In genomic region chr12:76790564-76791552, GRCh38 we compare ENCODE assay signal across 8 cellular contexts. TPM values are rescaled to one million over a fixed set of nuclear protein-coding genes. Genes with fewer than 3 reads are reported as not detected.
DNase-seq lines count a peak whose midpoint lies in the region; ATAC-seq and TF ChIP-seq lines count a peak whose summit lies in the region.

No MANE protein-coding gene starts in this region.

- no TSS peak for BruUV-seq in PC-3 (replicated peaks; lab: Mats Ljungman, UMichigan)

- no peak for TF ChIP-seq POLR2A in esophagus muscularis mucosa (IDR thresholded peaks at IDR 0.05; ENCODE audit: low read depth)

- H3K9me3 ChIP-seq in DOHH2 (ENCODE audit: control insufficient read depth, insufficient read depth, low read length): no peaks in the 10 kb centered on the region
- no peaks in the 10 kb centered on the region for H3K9me3 ChIP-seq in PC-3 (ENCODE audit: low read length)
- H3K9me3 ChIP-seq in esophagus muscularis mucosa: no peaks in the 10 kb centered on the region
- H3K9me3 ChIP-seq in parathyroid adenoma (ENCODE audit: control insufficient read depth, low read length): no peaks in the 10 kb centered on the region

- CTCF ChIA-PET in PC-3 (lab: Charles Lee): interaction anchor here (0.9 to 1.9 kb wide), 2 partner anchors 30 to 160 kb away, joined by 3 to 15 read pairs; no protein-coding TSS in a partner anchor

- DNase-seq in HS-27A (ENCODE audit: low read depth): peak; percentile 11
- peak; percentile 57 for DNase-seq in PC-3
- no peak for DNase-seq in esophagus muscularis mucosa (ENCODE audit: extremely low spot score)
- no peak for DNase-seq in stimulated activated effector memory CD8-positive, alpha-beta T cell treated with anti-CD3 and anti-CD28 coated beads, Interleukin-12 subunit alpha, Interleukin-12 subunit beta, amount 100 ng/mL, for 72 hours (ENCODE audit: low spot score in 2 of 2)
- DNase-seq in NCI-H1048 (lab: John Stamatoyannopoulos, UW): no peak

- H3K36me3 ChIP-seq in DOHH2 (ENCODE audit: control insufficient read depth, low read length): no peaks in the 10 kb centered on the region
- H3K36me3 ChIP-seq in PC-3 (ENCODE audit: low read depth, low read length): no peaks in the 10 kb centered on the region
- H3K36me3 ChIP-seq in esophagus muscularis mucosa: no peaks in the 10 kb centered on the region
- H3K36me3 ChIP-seq in parathyroid adenoma (ENCODE audit: control insufficient read depth, insufficient read depth, low read length): no peaks in the 10 kb centered on the region

- H3K79me2 ChIP-seq in DOHH2 (ENCODE audit: control insufficient read depth, low read length) (peaks cover 67% of the 10 kb centered on the region), PC-3 (ENCODE audit: low read length) (peaks cover 77% of the 10 kb centered on the region), parathyroid adenoma (peaks cover 14% of the 10 kb centered on the region)

- no peaks in the 10 kb centered on the region for H3K4me1 Mint-ChIP-seq in stimulated activated effector memory CD8-positive, alpha-beta T cell treated with anti-CD3 and anti-CD28 coated beads, Interleukin-12 subunit alpha, Interleukin-12 subunit beta, amount 100 ng/mL, for 72 hours

- TF ChIP-seq CTCF in DOHH2 (IDR thresholded peaks at IDR 0.05; ENCODE audit: low read depth, low read length, poor library complexity, severe bottlenecking): peak; percentile 52
- TF ChIP-seq CTCF in PC-3 (conservative IDR thresholded peaks at IDR 0.05; ENCODE audit: low read depth, low read length): peak; percentile 74
- peak; percentile 65 to 68 (median 65) for TF ChIP-seq CTCF in esophagus muscularis mucosa (IDR thresholded peaks at IDR 0.05)
- peak; percentile 78 for TF ChIP-seq CTCF in parathyroid adenoma (IDR thresholded peaks at IDR 0.05)

- no peak overlapping the region for H3K27ac ChIP-seq in DOHH2 (ENCODE audit: low read depth, low read length)
- H3K27ac ChIP-seq in PC-3 (ENCODE audit: low read length): no peak overlapping the region
- no peak overlapping the region for H3K27ac ChIP-seq in esophagus muscularis mucosa (replicated peaks in 1 of 4)
- no peak overlapping the region for H3K27ac ChIP-seq in parathyroid adenoma

- H3K4me2 ChIP-seq in DOHH2 (ENCODE audit: low read length): no peak overlapping the region
- peak overlapping the region; percentile 17; the same call in 1 of the 2 replicates for H3K4me2 ChIP-seq in PC-3 (ENCODE audit: low read length)
- H3K4me2 ChIP-seq in parathyroid adenoma (ENCODE audit: low read length): no peak overlapping the region

- 49% methylated on average over 4 of the region's 4 CpGs for WGBS in esophagus muscularis mucosa

- H3K9me2 ChIP-seq in DOHH2 (replicated peaks; ENCODE audit: control insufficient read depth, low read length) (no peaks in the 10 kb centered on the region), PC-3 (replicated peaks; ENCODE audit: low read length) (no peaks in the 10 kb centered on the region)

- no peak for TF ChIP-seq EP300 in esophagus muscularis mucosa (IDR thresholded peaks at IDR 0.05)

- H3K27ac Mint-ChIP-seq in stimulated activated effector memory CD8-positive, alpha-beta T cell treated with anti-CD3 and anti-CD28 coated beads, Interleukin-12 subunit alpha, Interleukin-12 subunit beta, amount 100 ng/mL, for 72 hours: no peak overlapping the region

- H4K20me1 ChIP-seq in DOHH2 (ENCODE audit: control insufficient read depth, insufficient read depth, low read depth, low read length) (peaks cover 10% of the 10 kb centered on the region; the same call in 1 of the 2 replicates), PC-3 (ENCODE audit: low read length) (peaks cover 4% of the 10 kb centered on the region; the same call in 1 of the 2 replicates)

- H3K27me3 ChIP-seq in DOHH2 (ENCODE audit: control insufficient read depth, low read length) (no peaks in the 10 kb centered on the region), PC-3 (ENCODE audit: low read length) (no peaks in the 10 kb centered on the region), esophagus muscularis mucosa (no peaks in the 10 kb centered on the region), parathyroid adenoma (ENCODE audit: control insufficient read depth, insufficient read depth, low read length) (no peaks in the 10 kb centered on the region)

- H3K4me1 ChIP-seq in DOHH2 (ENCODE audit: control insufficient read depth, low read length) (no peaks in the 10 kb centered on the region), PC-3 (ENCODE audit: insufficient read depth, low read length) (peaks cover 5% of the 10 kb centered on the region; the same call in 1 of the 2 replicates), esophagus muscularis mucosa (peaks cover 10 to 58% (median 54%) of the 10 kb centered on the region in 4 donors), parathyroid adenoma (peaks cover 11% of the 10 kb centered on the region)

- H3F3A ChIP-seq in DOHH2 (ENCODE audit: control insufficient read depth, insufficient read depth): 0 out of 2 replicates have a peak, but pooled peaks cover 3% of the 10 kb centered on the region
- H3F3A ChIP-seq in PC-3 (ENCODE audit: low read length, unreplicated experiment): no peaks in the 10 kb centered on the region

- H3K9ac ChIP-seq in PC-3 (ENCODE audit: low read length): no peak overlapping the region
- H3K9ac ChIP-seq in parathyroid adenoma: no peak overlapping the region

- no peaks in the 10 kb centered on the region for H3K36me3 Mint-ChIP-seq in stimulated activated effector memory CD8-positive, alpha-beta T cell treated with anti-CD3 and anti-CD28 coated beads, Interleukin-12 subunit alpha, Interleukin-12 subunit beta, amount 100 ng/mL, for 72 hours

- POLR2A ChIA-PET in PC-3 (lab: Charles Lee; ENCODE audit: unreplicated experiment): no interaction called here

- H3K9me3 Mint-ChIP-seq in stimulated activated effector memory CD8-positive, alpha-beta T cell treated with anti-CD3 and anti-CD28 coated beads, Interleukin-12 subunit alpha, Interleukin-12 subunit beta, amount 100 ng/mL, for 72 hours: no peaks in the 10 kb centered on the region

- H3K4me3 ChIP-seq in DOHH2 (ENCODE audit: low read length) (no peak overlapping the region), PC-3 (ENCODE audit: low read length) (no peak overlapping the region), esophagus muscularis mucosa (no peak overlapping the region), parathyroid adenoma (ENCODE audit: low read depth, low read length) (no peak overlapping the region)

- ATAC-seq in PC-3 (peak; percentile 65), HG03460 (IDR thresholded peaks at IDR 0.05; ENCODE audit: unreplicated experiment) (no peak)
- ATAC-seq in stimulated activated effector memory CD8-positive, alpha-beta T cell treated with anti-CD3 and anti-CD28 coated beads, Interleukin-12 subunit alpha, Interleukin-12 subunit beta, amount 100 ng/mL, for 72 hours: no peak

- H3K4me3 Mint-ChIP-seq in stimulated activated effector memory CD8-positive, alpha-beta T cell treated with anti-CD3 and anti-CD28 coated beads, Interleukin-12 subunit alpha, Interleukin-12 subunit beta, amount 100 ng/mL, for 72 hours: no peak overlapping the region

- intact Hi-C loops in PC-3 (cut with micrococcal nuclease): loop anchor here (1.0 to 5.0 kb wide), 4 partner anchors 104 to 221 kb away; no protein-coding TSS in a partner anchor
- intact Hi-C loops in esophagus muscularis mucosa (cut with DNase I): loop anchor here (1.0 kb wide), 1 partner anchor 171 kb away; no protein-coding TSS in a partner anchor

- H2AFZ ChIP-seq in PC-3 (ENCODE audit: low read length) (no peak overlapping the region), parathyroid adenoma (no peak overlapping the region)

RNA-seq across cellular contexts. Expression of gene ZDHHC17, which starts 26.9 kb away (rescaled TPM):
- total RNA-seq in PC-3 (2014; rRNA removed): 35.3 and 42.4 TPM in 2 replicates
- 10 to 100 TPM; 26.2 to 41.9 (median 38.0) TPM for total RNA-seq in esophagus muscularis mucosa

Comparison
In these comparisons a context has a peak if more than half of its experiments do, and no peak if none do; other contexts are left out.
1. DNase-seq: peak in HS-27A (single experiment) and PC-3 (single experiment); none in esophagus muscularis mucosa (single experiment), stimulated activated effector memory CD8-positive, alpha-beta T cell treated with anti-CD3 and anti-CD28 coated beads, Interleukin-12 subunit alpha, Interleukin-12 subunit beta, amount 100 ng/mL, for 72 hours (0 of 2) and NCI-H1048 (single experiment).
2. Peak in every context shown above with its lines, with median percentiles within 50 percentile points of each other: CTCF ChIP-seq.